Comparison of ENCODE assay signal across 1 cellular context in genomic region chr6:43828711-43829110, GRCh38.
TF ChIP-seq lines count a peak whose summit lies in the region.

No MANE protein-coding gene starts in this region.

TF ChIP-seq in GM23338, 12 proteins besides CTCF, POLR2A, EP300 and RAD21 (continued from another document):
- TF ChIP-seq, protein P1, sequence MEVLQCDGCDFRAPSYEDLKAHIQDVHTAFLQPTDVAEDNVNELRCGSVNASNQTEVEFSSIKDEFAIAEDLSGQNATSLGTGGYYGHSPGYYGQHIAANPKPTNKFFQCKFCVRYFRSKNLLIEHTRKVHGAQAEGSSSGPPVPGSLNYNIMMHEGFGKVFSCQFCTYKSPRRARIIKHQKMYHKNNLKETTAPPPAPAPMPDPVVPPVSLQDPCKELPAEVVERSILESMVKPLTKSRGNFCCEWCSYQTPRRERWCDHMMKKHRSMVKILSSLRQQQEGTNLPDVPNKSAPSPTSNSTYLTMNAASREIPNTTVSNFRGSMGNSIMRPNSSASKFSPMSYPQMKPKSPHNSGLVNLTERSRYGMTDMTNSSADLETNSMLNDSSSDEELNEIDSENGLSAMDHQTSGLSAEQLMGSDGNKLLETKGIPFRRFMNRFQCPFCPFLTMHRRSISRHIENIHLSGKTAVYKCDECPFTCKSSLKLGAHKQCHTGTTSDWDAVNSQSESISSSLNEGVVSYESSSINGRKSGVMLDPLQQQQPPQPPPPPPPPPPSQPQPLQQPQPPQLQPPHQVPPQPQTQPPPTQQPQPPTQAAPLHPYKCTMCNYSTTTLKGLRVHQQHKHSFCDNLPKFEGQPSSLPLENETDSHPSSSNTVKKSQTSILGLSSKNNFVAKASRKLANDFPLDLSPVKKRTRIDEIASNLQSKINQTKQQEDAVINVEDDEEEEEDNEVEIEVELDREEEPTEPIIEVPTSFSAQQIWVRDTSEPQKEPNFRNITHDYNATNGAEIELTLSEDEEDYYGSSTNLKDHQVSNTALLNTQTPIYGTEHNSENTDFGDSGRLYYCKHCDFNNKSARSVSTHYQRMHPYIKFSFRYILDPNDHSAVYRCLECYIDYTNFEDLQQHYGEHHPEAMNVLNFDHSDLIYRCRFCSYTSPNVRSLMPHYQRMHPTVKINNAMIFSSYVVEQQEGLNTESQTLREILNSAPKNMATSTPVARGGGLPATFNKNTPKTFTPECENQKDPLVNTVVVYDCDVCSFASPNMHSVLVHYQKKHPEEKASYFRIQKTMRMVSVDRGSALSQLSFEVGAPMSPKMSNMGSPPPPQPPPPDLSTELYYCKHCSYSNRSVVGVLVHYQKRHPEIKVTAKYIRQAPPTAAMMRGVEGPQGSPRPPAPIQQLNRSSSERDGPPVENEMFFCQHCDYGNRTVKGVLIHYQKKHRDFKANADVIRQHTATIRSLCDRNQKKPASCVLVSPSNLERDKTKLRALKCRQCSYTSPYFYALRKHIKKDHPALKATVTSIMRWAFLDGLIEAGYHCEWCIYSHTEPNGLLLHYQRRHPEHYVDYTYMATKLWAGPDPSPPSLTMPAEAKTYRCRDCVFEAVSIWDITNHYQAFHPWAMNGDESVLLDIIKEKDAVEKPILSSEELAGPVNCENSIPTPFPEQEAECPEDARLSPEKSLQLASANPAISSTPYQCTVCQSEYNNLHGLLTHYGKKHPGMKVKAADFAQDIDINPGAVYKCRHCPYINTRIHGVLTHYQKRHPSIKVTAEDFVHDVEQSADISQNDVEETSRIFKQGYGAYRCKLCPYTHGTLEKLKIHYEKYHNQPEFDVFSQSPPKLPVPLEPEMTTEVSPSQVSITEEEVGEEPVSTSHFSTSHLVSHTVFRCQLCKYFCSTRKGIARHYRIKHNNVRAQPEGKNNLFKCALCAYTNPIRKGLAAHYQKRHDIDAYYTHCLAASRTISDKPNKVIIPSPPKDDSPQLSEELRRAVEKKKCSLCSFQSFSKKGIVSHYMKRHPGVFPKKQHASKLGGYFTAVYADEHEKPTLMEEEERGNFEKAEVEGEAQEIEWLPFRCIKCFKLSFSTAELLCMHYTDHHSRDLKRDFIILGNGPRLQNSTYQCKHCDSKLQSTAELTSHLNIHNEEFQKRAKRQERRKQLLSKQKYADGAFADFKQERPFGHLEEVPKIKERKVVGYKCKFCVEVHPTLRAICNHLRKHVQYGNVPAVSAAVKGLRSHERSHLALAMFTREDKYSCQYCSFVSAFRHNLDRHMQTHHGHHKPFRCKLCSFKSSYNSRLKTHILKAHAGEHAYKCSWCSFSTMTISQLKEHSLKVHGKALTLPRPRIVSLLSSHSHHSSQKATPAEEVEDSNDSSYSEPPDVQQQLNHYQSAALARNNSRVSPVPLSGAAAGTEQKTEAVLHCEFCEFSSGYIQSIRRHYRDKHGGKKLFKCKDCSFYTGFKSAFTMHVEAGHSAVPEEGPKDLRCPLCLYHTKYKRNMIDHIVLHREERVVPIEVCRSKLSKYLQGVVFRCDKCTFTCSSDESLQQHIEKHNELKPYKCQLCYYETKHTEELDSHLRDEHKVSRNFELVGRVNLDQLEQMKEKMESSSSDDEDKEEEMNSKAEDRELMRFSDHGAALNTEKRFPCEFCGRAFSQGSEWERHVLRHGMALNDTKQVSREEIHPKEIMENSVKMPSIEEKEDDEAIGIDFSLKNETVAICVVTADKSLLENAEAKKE (CRISPR knock-in tag; IDR thresholded peaks at IDR 0.05): no peak
- TF ChIP-seq STAT1 (IDR thresholded peaks at IDR 0.05; ENCODE audit: unreplicated experiment): no peak
- TF ChIP-seq REST (IDR thresholded peaks at IDR 0.05; ENCODE audit: unreplicated experiment): no peak
- no peak for TF ChIP-seq JUNB (IDR thresholded peaks at IDR 0.05; ENCODE audit: unreplicated experiment)
- no peak for TF ChIP-seq NANOG (IDR thresholded peaks at IDR 0.05; ENCODE audit: borderline replicate concordance)
- TF ChIP-seq EZH2phosphoT487 (IDR thresholded peaks at IDR 0.05; ENCODE audit: unreplicated experiment): no peak
- no peak for TF ChIP-seq ZNF331 (CRISPR knock-in tag; IDR thresholded peaks at IDR 0.05; ENCODE audit: low read depth)
- no peak for TF ChIP-seq CREB1 (CRISPR knock-in tag; IDR thresholded peaks at IDR 0.05; ENCODE audit: low read depth)
